In genomic region chr3:135556184-135556583, GRCh38 we compare ENCODE assay signal across 27 cellular contexts.
DNase-seq lines count a peak whose midpoint lies in the region; ATAC-seq, FAIRE-seq and TF ChIP-seq lines count a peak whose summit lies in the region.
"Had no signal": no experiment of that assay in that cellular context is flagged by ENCODE, and none has a peak within 500 bp of the region (broad histone marks: within the 10 kb centered on the region; RNA-seq: fewer than 3 reads in every experiment).

No MANE protein-coding gene starts in this region.

- H3K4me3 ChIP-seq in foreskin fibroblast (ENCODE audit: low read depth in 1 of 2, low read length in 2 of 2) (no peak overlapping the region), tibial nerve (no peak overlapping the region)
- H3K4me3 ChIP-seq: GM12878, GM23338, ovary, upper lobe of left lung had no signal

- H3K4me1 ChIP-seq in tibial nerve = no peaks in the 10 kb centered on the region
- H3K4me1 ChIP-seq: upper lobe of left lung had no signal

- no peak for FAIRE-seq in RCC 7860 (lab: Jason Lieb, UNC)
- FAIRE-seq: GM12878 had no signal

- 43 to 46% methylated on average over 2 of the region's 2 CpGs for WGBS in tibial nerve, 2 donors

- peak; percentile 56 for ATAC-seq in GM19351 (IDR thresholded peaks at IDR 0.05; ENCODE audit: unreplicated experiment)
- ATAC-seq in GM21786 (IDR thresholded peaks at IDR 0.05; ENCODE audit: unreplicated experiment) = no peak
- ATAC-seq: activated CD4-positive, alpha-beta T cell treated with anti-CD3 and anti-CD28 coated beads for 36 hours; activated CD8-positive, alpha-beta T cell treated with anti-CD3 and anti-CD28 coated beads, Interleukin-2, amount 10 ng/mL, durations not matched to agents 7 days and 5 days; GM12878; GM23338; stimulated activated naive B cell treated with anti-CD40 and anti-IgM and Interleukin-4, amounts not matched to agents 10 μg/mL and 1 μg/mL and 100 μg/mL, for 72 hours had no signal

- TF ChIP-seq EP300 in tibial nerve (IDR thresholded peaks at IDR 0.05) = no peak

- no peak for TF ChIP-seq CTCF in foreskin fibroblast (IDR thresholded peaks at IDR 0.05; ENCODE audit: low read depth, low read length)
- no peak for TF ChIP-seq CTCF in tibial nerve (IDR thresholded peaks at IDR 0.05)

- in situ Hi-C loops in KBM-7 (cut with MboI; ENCODE audit: low pct_unique_long_range_greater_than_20kb, low sequenced_read_pairs) = no loop called here

- DNase-seq in AG08395 (ENCODE audit: low spot score) = peak; percentile 64
- DNase-seq in NCI-H524 (lab: John Stamatoyannopoulos, UW) = peak; percentile 23 to 80
- DNase-seq in foreskin fibroblast = peak; percentile 5 to 10
- no peak for DNase-seq in KBM-7
- no peak for DNase-seq in tibial nerve (ENCODE audit: low spot score in 2 of 2)
- no peak for DNase-seq in RCC 7860 (ENCODE audit: low spot score)
- DNase-seq: activated CD4-positive, alpha-beta T cell treated with anti-CD3 and anti-CD28 coated beads for 36 hours; activated CD8-positive, alpha-beta T cell treated with anti-CD3 and anti-CD28 coated beads, Interleukin-2, amount 10 ng/mL, durations not matched to agents 7 days and 5 days; activated naive CD4-positive, alpha-beta T cell treated with anti-CD3 and anti-CD28 coated beads, Interleukin-2, amount 10 ng/mL, durations not matched to agents 7 days and 5 days; Calu3; cerebellar nuclear complex; DND-41; hippocampal formation; KG1; MM.1S; NCI-H1417 treated with DMSO at 0.1 percent for 48 hours; NCI-H2029 treated with DMSO at 0.1 percent for 48 hours; NCI-H2227 treated with DMSO at 0.1 percent for 48 hours; ovary; stimulated activated naive B cell treated with anti-CD40 and anti-IgM and Interleukin-4, amounts not matched to agents 10 μg/mL and 1 μg/mL and 100 μg/mL, for 72 hours; SW 1271 had no signal

- no peaks in the 10 kb centered on the region for H3K36me3 ChIP-seq in tibial nerve
- H3K36me3 ChIP-seq: ovary, upper lobe of left lung had no signal

- H3K9me3 ChIP-seq in tibial nerve = no peaks in the 10 kb centered on the region
- H3K9me3 ChIP-seq: ovary, upper lobe of left lung had no signal

- no peak overlapping the region for H3K27ac ChIP-seq in tibial nerve
- H3K27ac ChIP-seq: 22Rv1, ovary, upper lobe of left lung had no signal

- no peak for TF ChIP-seq POLR2A in tibial nerve (IDR thresholded peaks at IDR 0.05)

- H3K27me3 ChIP-seq in tibial nerve = no peaks in the 10 kb centered on the region
- H3K27me3 ChIP-seq: ovary, upper lobe of left lung had no signal

Comparison
In these comparisons a context has a peak if more than half of its experiments do, and no peak if none do; other contexts are left out.
1. DNase-seq: peak in AG08395 (single experiment), NCI-H524 (2 of 2) and foreskin fibroblast (2 of 2); none in KBM-7 (single experiment), tibial nerve (0 of 2) and RCC 7860 (single experiment).